In the genomic region with DNA sequence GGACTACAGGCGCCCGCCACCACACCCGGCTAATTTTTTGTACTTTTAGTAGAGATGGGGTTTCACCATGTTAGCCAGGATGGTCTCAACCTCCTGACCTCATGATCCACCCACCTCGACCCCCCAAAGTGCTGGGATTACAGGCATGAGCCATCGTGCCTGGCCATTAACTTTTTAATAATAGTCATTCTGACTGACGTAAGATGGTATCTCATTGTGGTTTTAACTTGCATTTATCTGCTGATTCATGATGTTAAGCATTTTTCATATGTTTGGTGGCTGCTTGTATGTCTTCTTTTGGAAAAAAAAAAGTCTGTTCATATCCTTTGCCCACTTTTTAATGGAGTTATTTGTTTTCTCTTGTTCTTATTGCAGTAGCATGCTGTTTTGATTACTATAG, we compare ENCODE assay signal across 16 cellular contexts. TPM values are rescaled to one million over a fixed set of nuclear protein-coding genes. Genes with fewer than 3 reads are reported as not detected.
A peak's percentile ranks its signal among the peaks of the same experiment; 100 is the strongest.
DNase-seq lines count a peak whose midpoint lies in the region; TF ChIP-seq lines count a peak whose summit lies in the region.
"Not testable (repeated sequence)": the region's sequence is repeated elsewhere in the genome, so short reads cannot be mapped to it uniquely, and the experiment has no call there.
"Had no signal": no experiment of that assay in that cellular context is flagged by ENCODE, and none has a peak within 500 bp of the region (broad histone marks: within the 10 kb centered on the region; RNA-seq: fewer than 3 reads in every experiment).

No MANE protein-coding gene starts in this region.

- peak overlapping the region; percentile 23; the same call in 1 of the 2 replicates for H3K27ac ChIP-seq in PC-9

- H3K9me2 ChIP-seq in PC-9 (ENCODE audit: insufficient read depth), result not testable (repeated sequence)

- not testable (repeated sequence) for H3K27me3 ChIP-seq in PC-9 (ENCODE audit: insufficient read depth, low read depth)

- in situ Hi-C loops in Caki2 (cut with HindIII; ENCODE audit: low pct_unique_long_range_greater_than_20kb, low sequenced_read_pairs), result not testable (repeated sequence)

- H3K4me3 ChIP-seq in HFF-Myc (replicated peaks; ENCODE audit: low read depth, low read length); PC-9; choroid plexus epithelial cell (ENCODE audit: low read depth, low read length); fibroblast of villous mesenchyme (ENCODE audit: low read depth, low read length): not testable (repeated sequence)

- H3K4me2 ChIP-seq in PC-9, result not testable (repeated sequence)

- POLR2A ChIA-PET in PC-9 (lab: Charles Lee; ENCODE audit: unreplicated experiment), result not testable (repeated sequence)

- H4K20me1 ChIP-seq in PC-9 (ENCODE audit: insufficient read depth), result not testable (repeated sequence)

- not testable (repeated sequence) for TF ChIP-seq CTCF in HFF-Myc (IDR thresholded peaks at IDR 0.05; ENCODE audit: low read depth, low read length, missing control alignments); PC-9 (conservative IDR thresholded peaks at IDR 0.05); choroid plexus epithelial cell (conservative IDR thresholded peaks at IDR 0.05; ENCODE audit: low read depth, low read length); fibroblast of villous mesenchyme (IDR thresholded peaks at IDR 0.05; ENCODE audit: insufficient read depth, low read depth, low read length)

- H2AFZ ChIP-seq in PC-9, result not testable (repeated sequence)

- CTCF ChIA-PET in PC-9 (lab: Charles Lee), result not testable (repeated sequence)

- intact Hi-C loops in PC-9 (cut with micrococcal nuclease; ENCODE audit: unreplicated experiment), result not testable (repeated sequence)

- not testable (repeated sequence) for BruUV-seq in PC-9 (replicated peaks; lab: Mats Ljungman, UMichigan)

- H3K79me2 ChIP-seq in PC-9 (ENCODE audit: low read depth), result not testable (repeated sequence)

- peak; percentile 85 for DNase-seq in Caki2 (ENCODE audit: low read depth)
- peak; percentile 46 for DNase-seq in HFF-Myc (ENCODE audit: extremely low read depth, low read depth)
- DNase-seq in PC-9, result not testable (repeated sequence)
- DNase-seq in amniotic epithelial cell (ENCODE audit: low read depth), result peak; percentile 92
- peak; percentile 90 for DNase-seq in choroid plexus epithelial cell (ENCODE audit: low read depth)
- peak; percentile 86 for DNase-seq in fibroblast of villous mesenchyme (ENCODE audit: low read depth)
- peak; percentile 78 for DNase-seq in non-pigmented ciliary epithelial cell (ENCODE audit: low read depth)

- H3K4me1 ChIP-seq in PC-9 (replicated peaks; ENCODE audit: insufficient read depth), result not testable (repeated sequence)

- not testable (repeated sequence) for H3F3A ChIP-seq in PC-9 (ENCODE audit: insufficient read depth, low read depth)

- not testable (repeated sequence) for H3K36me3 ChIP-seq in PC-9 (ENCODE audit: low read depth)

- not testable (repeated sequence) for H3K9me3 ChIP-seq in PC-9 (ENCODE audit: insufficient read depth, low read depth)

RNA-seq across cellular contexts. Expression of gene ANXA10, which starts 45.8 kb away (rescaled TPM):
- total RNA-seq in Caki2 (2014; rRNA removed; shearing (Covaris generic); ENCODE audit: low replicate concordance), result 69.5 and 69.7 TPM in 2 replicates
- total RNA-seq in PC-9 (2021) (1.1 and 3.0 TPM in 2 replicates), fibroblast of villous mesenchyme (under 0.01 and 0.32 TPM in 2 replicates)
- total RNA-seq: activated B cell treated with CpG ODN at 0.5 μM for 24 hours; activated T-cell treated with anti-CD3 and anti-CD28 coated beads, Interleukin-2, amount 50 U/mL, for 4 hours; cardiac muscle cell; CD8-positive, alpha-beta T cell; esophagus mucosa; G401; lung; right cardiac atrium; T-cell had no signal

Comparison
In these comparisons a context has a peak if more than half of its experiments do, and no peak if none do; other contexts are left out.
1. RNA of gene ANXA10, which starts 45.8 kb away (total RNA-seq): 69.5 to 69.7 TPM in Caki2; 1.1 to 3.0 TPM in PC-9 and under 0.01 to 0.32 TPM in fibroblast of villous mesenchyme; every median in the first group is over 10 times any median in the second.